In the genomic region with DNA sequence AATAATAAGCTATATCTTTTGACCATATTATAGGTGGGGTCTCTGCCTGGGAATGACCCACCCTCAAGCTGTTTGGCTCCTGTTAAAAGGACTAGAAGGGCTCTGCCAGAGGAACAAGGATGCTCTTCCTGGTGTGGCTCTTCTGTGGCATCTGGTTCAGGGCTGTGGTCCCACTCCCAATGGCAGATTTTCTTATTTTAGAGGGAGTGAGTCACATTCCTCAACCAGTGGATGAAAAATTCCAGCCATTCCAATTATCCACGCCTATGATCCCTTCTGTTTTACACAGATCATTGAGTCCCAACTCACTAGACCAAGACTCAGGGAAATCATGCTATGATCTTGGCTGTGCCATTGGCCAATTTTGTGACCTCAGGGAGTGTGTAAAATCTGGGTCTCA, we compare ENCODE assay signal across 9 cellular contexts.
DNase-seq lines count a peak whose midpoint lies in the region; ATAC-seq and TF ChIP-seq lines count a peak whose summit lies in the region.
"Had no signal": no experiment of that assay in that cellular context is flagged by ENCODE, and none has a peak within 500 bp of the region (broad histone marks: within the 10 kb centered on the region; RNA-seq: fewer than 3 reads in every experiment).

No MANE protein-coding gene starts in this region.

- peak overlapping the region; percentile 69 for H3K4me2 ChIP-seq in skeletal muscle satellite cell (ENCODE audit: low read length)

- peaks cover 8% of the 10 kb centered on the region for H3K36me3 Mint-ChIP-seq in HFFc6 (ENCODE audit: low read depth)

- H3K27me3 Mint-ChIP-seq in HFFc6 (ENCODE audit: insufficient read depth), result peaks cover 3% of the 10 kb centered on the region; the same call in 1 of the 2 replicates

- peak; percentile 67 for DNase-seq in HFFc6
- DNase-seq in amniotic epithelial cell (ENCODE audit: low read depth), result peak; percentile 57
- peak; percentile 20 for DNase-seq in hepatic stellate cell (ENCODE audit: low spot score)
- DNase-seq in G401 (ENCODE audit: low spot score), result no peak
- DNase-seq in cortex of kidney (lab: John Stamatoyannopoulos, UW), result no peak
- DNase-seq: ovary had no signal

- H3K4me3 Mint-ChIP-seq in HFFc6, result peak overlapping the region; percentile 72

- no peaks in the 10 kb centered on the region for H3K36me3 ChIP-seq in skeletal muscle satellite cell (ENCODE audit: insufficient read depth, low read length)
- H3K36me3 ChIP-seq: ovary had no signal

- H3K4me3 ChIP-seq in skeletal muscle satellite cell (ENCODE audit: low read length), result peak overlapping the region; percentile 15
- H3K4me3 ChIP-seq: ovary had no signal

- H3K27me3 ChIP-seq in skeletal muscle satellite cell (ENCODE audit: control insufficient read depth, insufficient read depth, low read length), result no peaks in the 10 kb centered on the region
- H3K27me3 ChIP-seq: ovary had no signal

- H3K4me1 ChIP-seq in skeletal muscle satellite cell (ENCODE audit: control insufficient read depth, insufficient read depth, low read length), result peaks cover 49% of the 10 kb centered on the region

- no peaks in the 10 kb centered on the region for H3K9me3 Mint-ChIP-seq in HFFc6

- in situ Hi-C loops in G401 (cut with HindIII; ENCODE audit: low sequenced_read_pairs), result no loop called here

- H3K9ac ChIP-seq in skeletal muscle satellite cell (ENCODE audit: low read depth, low read length), result peak overlapping the region; percentile 82

- TF ChIP-seq CTCF in HFFc6 (IDR thresholded peaks at IDR 0.05), result no peak

- ATAC-seq in GM18867 (IDR thresholded peaks at IDR 0.05; ENCODE audit: unreplicated experiment), result no peak
- ATAC-seq in GM21576 (IDR thresholded peaks at IDR 0.05; ENCODE audit: unreplicated experiment), result no peak

- H3K9me3 ChIP-seq in skeletal muscle satellite cell (replicated peaks; ENCODE audit: low read length), result no peaks in the 10 kb centered on the region
- H3K9me3 ChIP-seq: ovary had no signal

- H3K27ac Mint-ChIP-seq in HFFc6, result no peak overlapping the region

- no peaks in the 10 kb centered on the region; the same call in 1 of the 2 replicates for H3K4me1 Mint-ChIP-seq in HFFc6 (ENCODE audit: low read depth)

Comparison
In these comparisons a context has a peak if more than half of its experiments do, and no peak if none do; other contexts are left out.
1. DNase-seq: peak in HFFc6 (single experiment), amniotic epithelial cell (single experiment) and hepatic stellate cell (single experiment); none in G401 (single experiment) and cortex of kidney (single experiment).